In the genomic region with DNA sequence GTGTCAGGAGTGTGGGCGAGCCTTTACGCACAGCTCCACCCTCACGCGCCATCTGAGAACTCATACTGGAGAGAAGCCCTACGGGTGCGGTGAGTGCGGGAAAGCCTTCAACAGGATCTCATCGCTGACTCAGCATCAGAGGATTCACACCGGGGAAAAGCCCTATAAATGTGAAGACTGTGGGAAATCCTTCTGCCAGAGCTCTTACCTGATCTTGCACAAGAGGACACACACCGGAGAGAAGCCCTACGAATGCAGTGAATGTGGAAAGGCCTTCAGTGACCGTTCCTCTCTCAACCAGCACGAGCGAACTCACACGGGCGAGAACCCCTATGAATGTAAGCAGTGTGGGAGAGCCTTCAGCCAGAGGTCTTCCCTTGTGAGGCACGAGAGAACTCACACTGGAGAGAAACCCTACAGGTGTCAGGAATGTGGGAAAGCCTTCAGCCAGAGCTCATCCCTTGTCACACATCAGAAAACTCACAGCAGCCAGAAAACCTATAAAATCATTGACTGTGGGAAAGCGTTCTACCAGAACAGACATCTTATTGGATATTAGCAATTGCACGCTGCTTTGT, we compare ENCODE assay signal across 20 cellular contexts. TPM values are rescaled to one million over a fixed set of nuclear protein-coding genes. Genes with fewer than 3 reads are reported as not detected.
"Had no signal": no experiment of that assay in that cellular context is flagged by ENCODE, and none has a peak within 500 bp of the region (broad histone marks: within the 10 kb centered on the region; RNA-seq: fewer than 3 reads in every experiment).

No MANE protein-coding gene starts in this region.

- H3K4me1 ChIP-seq: breast epithelium, gastroesophageal sphincter, heart right ventricle, upper lobe of left lung had no signal

- H3K27ac Mint-ChIP-seq: activated CD4-positive, alpha-beta T cell treated with anti-CD3 and anti-CD28 coated beads, Interleukin-2, amount 10 ng/mL, durations not matched to agents 7 days and 5 days; activated naive CD8-positive, alpha-beta T cell treated with anti-CD3 and anti-CD28 coated beads for 36 hours had no signal

- DNase-seq: activated CD4-positive, alpha-beta T cell treated with anti-CD3 and anti-CD28 coated beads, Interleukin-2, amount 10 ng/mL, durations not matched to agents 7 days and 5 days; activated CD8-positive, alpha-beta memory T cell treated with anti-CD3 and anti-CD28 coated beads for 24 hours; activated naive CD8-positive, alpha-beta T cell treated with anti-CD3 and anti-CD28 coated beads for 36 hours; aorta; heart right ventricle; left cardiac atrium; naive thymus-derived CD4-positive, alpha-beta T cell; small intestine; stimulated activated CD4-positive, alpha-beta T cell treated with anti-CD3 and anti-CD28 coated beads, Interleukin-4, amount 100 ng/mL, for 4 hours; stimulated activated CD8-positive, alpha-beta memory T cell treated with anti-CD3 and anti-CD28 coated beads, Interleukin-4, amount 100 ng/mL, for 48 hours; stimulated activated naive CD4-positive, alpha-beta T cell treated with Interleukin-2 at 50 U/mL for 16 hours; SW 1271; upper lobe of left lung had no signal

- H3K4me3 Mint-ChIP-seq: activated CD4-positive, alpha-beta T cell treated with anti-CD3 and anti-CD28 coated beads, Interleukin-2, amount 10 ng/mL, durations not matched to agents 7 days and 5 days; activated naive CD8-positive, alpha-beta T cell treated with anti-CD3 and anti-CD28 coated beads for 36 hours; naive thymus-derived CD4-positive, alpha-beta T cell had no signal

- H3K4me1 Mint-ChIP-seq: activated CD4-positive, alpha-beta T cell treated with anti-CD3 and anti-CD28 coated beads, Interleukin-2, amount 10 ng/mL, durations not matched to agents 7 days and 5 days; activated naive CD8-positive, alpha-beta T cell treated with anti-CD3 and anti-CD28 coated beads for 36 hours; naive thymus-derived CD4-positive, alpha-beta T cell had no signal

- H3K27me3 Mint-ChIP-seq: activated CD4-positive, alpha-beta T cell treated with anti-CD3 and anti-CD28 coated beads, Interleukin-2, amount 10 ng/mL, durations not matched to agents 7 days and 5 days; activated naive CD8-positive, alpha-beta T cell treated with anti-CD3 and anti-CD28 coated beads for 36 hours; naive thymus-derived CD4-positive, alpha-beta T cell had no signal

- H3K27me3 ChIP-seq: breast epithelium, gastroesophageal sphincter, heart right ventricle, neutrophil, upper lobe of left lung had no signal

- H3K27ac ChIP-seq: breast epithelium, gastroesophageal sphincter, heart right ventricle, neutrophil, upper lobe of left lung had no signal

- H3K4me3 ChIP-seq: gastroesophageal sphincter, heart right ventricle, upper lobe of left lung had no signal

- ATAC-seq: gastroesophageal sphincter; heart right ventricle; left cardiac atrium; naive thymus-derived CD4-positive, alpha-beta T cell had no signal

- H3K36me3 ChIP-seq: neutrophil had no signal

RNA-seq across cellular contexts. Expression of a gene that starts 32.8 kb away (rescaled TPM):
- total RNA-seq: activated CD4-positive, alpha-beta T cell treated with anti-CD3 and anti-CD28 coated beads, Interleukin-2, amount 10 ng/mL, durations not matched to agents 7 days and 5 days; activated naive CD8-positive, alpha-beta T cell treated with anti-CD3 and anti-CD28 coated beads for 36 hours; dermis microvascular lymphatic vessel endothelial cell; left cardiac atrium; lung microvascular endothelial cell; mononuclear cell; naive thymus-derived CD4-positive, alpha-beta T cell; T-helper 2 cell treated with Interferon-gamma antibody and Interleukin-4, amounts not matched to agents 100 ng/mL and 5 ng/mL, for 36 hours; upper lobe of left lung had no signal
- polyA plus RNA-seq: aorta; naive thymus-derived CD4-positive, alpha-beta T cell had no signal
